In the genomic region with DNA sequence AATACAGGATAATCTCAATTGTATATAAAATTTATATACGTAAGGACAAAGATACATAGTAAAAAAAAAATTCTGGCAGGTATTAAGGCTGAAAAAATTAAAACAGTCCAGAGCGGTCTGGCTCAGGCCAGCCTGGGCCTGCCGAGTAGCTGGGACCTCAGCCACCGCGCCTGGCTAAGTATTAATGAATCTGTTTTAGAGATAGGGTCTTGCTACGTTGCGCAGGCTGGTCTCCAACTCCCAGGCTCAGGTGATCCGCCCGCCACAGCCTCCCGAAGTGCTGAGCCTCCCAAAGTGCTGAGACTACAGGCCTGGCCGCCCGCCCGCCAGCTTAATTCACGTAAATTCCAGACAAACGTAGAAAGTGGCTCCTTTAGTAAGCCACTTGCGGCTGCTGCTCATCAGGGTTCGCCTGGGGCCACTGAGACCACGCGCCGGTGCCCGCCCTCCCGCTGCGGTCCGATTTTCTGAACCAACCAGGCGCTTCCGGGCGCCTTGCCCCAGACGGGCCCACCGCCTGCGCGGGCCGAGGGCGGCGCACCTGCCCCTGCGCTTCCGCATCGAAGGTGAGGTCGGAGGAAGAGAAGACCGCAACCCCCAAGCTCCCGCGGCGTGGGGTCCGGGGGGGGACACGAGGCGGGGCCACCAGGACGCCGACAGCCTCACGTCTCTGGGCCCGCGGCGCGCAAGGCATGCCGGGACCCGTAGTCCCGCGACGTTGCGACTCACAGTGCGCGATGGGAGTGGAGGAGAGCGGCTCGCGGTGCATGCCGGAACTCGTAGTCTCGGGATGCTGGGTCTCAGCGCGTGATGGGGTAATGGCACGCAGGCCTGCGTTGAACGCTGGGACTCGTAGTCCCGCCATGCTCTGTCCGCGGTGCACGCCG, we compare ENCODE assay signal across 8 cellular contexts. TPM values are rescaled to one million over a fixed set of nuclear protein-coding genes. Genes with fewer than 3 reads are reported as not detected.
DNase-seq lines count a peak whose midpoint lies in the region; FAIRE-seq and TF ChIP-seq lines count a peak whose summit lies in the region.

No MANE protein-coding gene starts in this region.

- H3F3A ChIP-seq in DOHH2 (ENCODE audit: control insufficient read depth, insufficient read depth) (no peaks in the 10 kb centered on the region), GM23248 (ENCODE audit: insufficient read depth) (no peaks in the 10 kb centered on the region)

- H3K79me2 ChIP-seq in DOHH2 (ENCODE audit: control insufficient read depth, low read length) = peaks cover 63% of the 10 kb centered on the region
- peaks cover 60% of the 10 kb centered on the region for H3K79me2 ChIP-seq in GM23248 (ENCODE audit: insufficient read depth)
- H3K79me2 ChIP-seq in Karpas-422 (ENCODE audit: low read length) = peaks cover 61% of the 10 kb centered on the region

- H3K36me3 ChIP-seq in DOHH2 (ENCODE audit: control insufficient read depth, low read length) = peaks cover 27% of the 10 kb centered on the region
- H3K36me3 ChIP-seq in GM23248 (ENCODE audit: low read depth) = no peaks in the 10 kb centered on the region
- no peaks in the 10 kb centered on the region for H3K36me3 ChIP-seq in Karpas-422 (ENCODE audit: insufficient read depth, low read length)
- peaks cover 0 to 14% (median 0%) of the 10 kb centered on the region in 3 donors for H3K36me3 ChIP-seq in esophagus squamous epithelium
- H3K36me3 ChIP-seq in muscle layer of duodenum (ENCODE audit: control insufficient read depth in 1 of 2, insufficient read depth in 2 of 2, low read length in 2 of 2) = peaks cover 0 to 2% of the 10 kb centered on the region in 2 donors

- peak overlapping the region; percentile 96 for H3K9ac ChIP-seq in GM23248
- peak overlapping the region; percentile 83 for H3K9ac ChIP-seq in Karpas-422 (ENCODE audit: low read length)

- H3K27me3 Mint-ChIP-seq in activated T-helper 1 cell treated with anti-CD3 and anti-CD28 coated beads, Interleukin-12 subunit alpha, Interleukin-12 subunit beta, Interleukin-2, Interleukin-4 antibody, amounts not matched to agents 30 ng/mL and 10 ng/mL and 1 ng/mL, durations not matched to agents 14 hours and 24 hours and 36 hours (ENCODE audit: insufficient read depth) = no peaks in the 10 kb centered on the region

- H4K20me1 ChIP-seq in DOHH2 (ENCODE audit: control insufficient read depth, insufficient read depth, low read depth, low read length) (peaks cover 18% of the 10 kb centered on the region), GM23248 (ENCODE audit: insufficient read depth) (no peaks in the 10 kb centered on the region), Karpas-422 (ENCODE audit: insufficient read depth, low read depth, low read length) (peaks cover 38% of the 10 kb centered on the region)

- H3K9me3 ChIP-seq in DOHH2 (ENCODE audit: control insufficient read depth, insufficient read depth, low read length) (no peaks in the 10 kb centered on the region), GM23248 (ENCODE audit: low read depth) (no peaks in the 10 kb centered on the region), Karpas-422 (ENCODE audit: low read length) (no peaks in the 10 kb centered on the region), esophagus squamous epithelium (no peaks in the 10 kb centered on the region), muscle layer of duodenum (ENCODE audit: control insufficient read depth in 1 of 2, low read length in 2 of 2) (no peaks in the 10 kb centered on the region)

- peak overlapping the region; percentile 94 for H3K4me3 Mint-ChIP-seq in activated T-helper 1 cell treated with anti-CD3 and anti-CD28 coated beads, Interleukin-12 subunit alpha, Interleukin-12 subunit beta, Interleukin-2, Interleukin-4 antibody, amounts not matched to agents 30 ng/mL and 10 ng/mL and 1 ng/mL, durations not matched to agents 14 hours and 24 hours and 36 hours

- no peaks in the 10 kb centered on the region for H3K9me2 ChIP-seq in DOHH2 (replicated peaks; ENCODE audit: control insufficient read depth, low read length)
- no peaks in the 10 kb centered on the region for H3K9me2 ChIP-seq in GM23248 (ENCODE audit: insufficient read depth)
- no peaks in the 10 kb centered on the region for H3K9me2 ChIP-seq in Karpas-422 (replicated peaks; ENCODE audit: insufficient read depth, low read length)

- peak overlapping the region; percentile 99 for H3K27ac Mint-ChIP-seq in activated T-helper 1 cell treated with anti-CD3 and anti-CD28 coated beads, Interleukin-12 subunit alpha, Interleukin-12 subunit beta, Interleukin-2, Interleukin-4 antibody, amounts not matched to agents 30 ng/mL and 10 ng/mL and 1 ng/mL, durations not matched to agents 14 hours and 24 hours and 36 hours

- H3K4me2 ChIP-seq in DOHH2 (ENCODE audit: low read length) (peak overlapping the region; percentile 80), GM23248 (ENCODE audit: unreplicated experiment) (peak overlapping the region; percentile 97), Karpas-422 (ENCODE audit: low read depth, low read length, poor library complexity, severe bottlenecking) (peak overlapping the region; percentile 97)

- in situ Hi-C loops in GM23248 (cut with MboI) = no loop called here

- FAIRE-seq in RCC 7860 (lab: Jason Lieb, UNC) = peak; percentile 74

- DNase-seq in GM23248 (peak; percentile 100), Karpas-422 (peak; percentile 100), RCC 7860 (ENCODE audit: low spot score) (peak; percentile 95), esophagus squamous epithelium (lab: John Stamatoyannopoulos, UW) (peak; percentile 97)
- peak; percentile 97 for DNase-seq in activated T-helper 1 cell treated with anti-CD3 and anti-CD28 coated beads, Interleukin-12 subunit alpha, Interleukin-12 subunit beta, Interleukin-2, Interleukin-4 antibody, amounts not matched to agents 30 ng/mL and 10 ng/mL and 1 ng/mL, durations not matched to agents 14 hours and 24 hours and 36 hours (ENCODE audit: low spot score)
- peak; percentile 92 for DNase-seq in stimulated activated CD8-positive, alpha-beta memory T cell treated with anti-CD3 and anti-CD28 coated beads, Interleukin-7, amount 100 ng/mL, for 24 hours (ENCODE audit: low read depth)

- intact Hi-C loops in activated T-helper 1 cell treated with anti-CD3 and anti-CD28 coated beads, Interleukin-12 subunit alpha, Interleukin-12 subunit beta, Interleukin-2, Interleukin-4 antibody, amounts not matched to agents 30 ng/mL and 10 ng/mL and 1 ng/mL, durations not matched to agents 14 hours and 24 hours and 36 hours (cut with micrococcal nuclease) = loop anchor here (1.0 kb wide), 9 partner anchors 156 to 610 kb away; a partner anchor contains a TSS
- intact Hi-C loops in esophagus squamous epithelium (cut with DNase I) = no loop called here

- H3K4me1 Mint-ChIP-seq in activated T-helper 1 cell treated with anti-CD3 and anti-CD28 coated beads, Interleukin-12 subunit alpha, Interleukin-12 subunit beta, Interleukin-2, Interleukin-4 antibody, amounts not matched to agents 30 ng/mL and 10 ng/mL and 1 ng/mL, durations not matched to agents 14 hours and 24 hours and 36 hours (ENCODE audit: low read depth) = peaks cover 55% of the 10 kb centered on the region

- H3K4me3 ChIP-seq in DOHH2 (ENCODE audit: low read length) (peak overlapping the region; percentile 93), GM23248 (peak overlapping the region; percentile 92), Karpas-422 (ENCODE audit: low read length) (peak overlapping the region; percentile 92), esophagus squamous epithelium (peak overlapping the region; percentile 68 to 100 (median 84)), muscle layer of duodenum (ENCODE audit: low read depth in 1 of 2, low read length in 2 of 2) (peak overlapping the region; percentile 70 to 86)

- H2AFZ ChIP-seq in GM23248 = peak overlapping the region; percentile 87
- H2AFZ ChIP-seq in Karpas-422 (ENCODE audit: low read length) = peak overlapping the region; percentile 97

- peaks cover 20% of the 10 kb centered on the region for H3K36me3 Mint-ChIP-seq in activated T-helper 1 cell treated with anti-CD3 and anti-CD28 coated beads, Interleukin-12 subunit alpha, Interleukin-12 subunit beta, Interleukin-2, Interleukin-4 antibody, amounts not matched to agents 30 ng/mL and 10 ng/mL and 1 ng/mL, durations not matched to agents 14 hours and 24 hours and 36 hours (ENCODE audit: low read depth)

- TF ChIP-seq CTCF in DOHH2 (IDR thresholded peaks at IDR 0.05; ENCODE audit: low read depth, low read length, poor library complexity, severe bottlenecking) (no peak), esophagus squamous epithelium (IDR thresholded peaks at IDR 0.05) (peak in 1 of 6 experiments; percentile 11)

- H3K27me3 ChIP-seq in DOHH2 (ENCODE audit: control insufficient read depth, low read length) = no peaks in the 10 kb centered on the region
- H3K27me3 ChIP-seq in GM23248 (replicated peaks; ENCODE audit: insufficient read depth) = no peaks in the 10 kb centered on the region
- H3K27me3 ChIP-seq in Karpas-422 (ENCODE audit: low read length) = no peaks in the 10 kb centered on the region
- no peaks in the 10 kb centered on the region for H3K27me3 ChIP-seq in esophagus squamous epithelium
- H3K27me3 ChIP-seq in muscle layer of duodenum (ENCODE audit: low read depth, low read length) = no peaks in the 10 kb centered on the region

- peaks cover 5% of the 10 kb centered on the region for H3K9me3 Mint-ChIP-seq in activated T-helper 1 cell treated with anti-CD3 and anti-CD28 coated beads, Interleukin-12 subunit alpha, Interleukin-12 subunit beta, Interleukin-2, Interleukin-4 antibody, amounts not matched to agents 30 ng/mL and 10 ng/mL and 1 ng/mL, durations not matched to agents 14 hours and 24 hours and 36 hours

- H3K4me1 ChIP-seq in DOHH2 (ENCODE audit: control insufficient read depth, low read length) (peaks cover 44% of the 10 kb centered on the region), GM23248 (ENCODE audit: insufficient read depth) (peaks cover 5% of the 10 kb centered on the region), Karpas-422 (ENCODE audit: low read length) (peaks cover 33% of the 10 kb centered on the region), esophagus squamous epithelium (peaks cover 24 to 60% (median 25%) of the 10 kb centered on the region in 3 donors), muscle layer of duodenum (ENCODE audit: control insufficient read depth in 1 of 2, insufficient read depth in 2 of 2, low read length in 2 of 2) (peaks cover 19 to 30% of the 10 kb centered on the region in 2 donors)

- H3K27ac ChIP-seq in DOHH2 (ENCODE audit: low read depth, low read length) (peak overlapping the region; percentile 78), GM23248 (peak overlapping the region; percentile 88), Karpas-422 (ENCODE audit: low read length) (peak overlapping the region; percentile 76), esophagus squamous epithelium (peak overlapping the region; percentile 93 to 100 (median 98)), muscle layer of duodenum (ENCODE audit: low read length) (peak overlapping the region; percentile 83)

- WGBS in GM23248 (ENCODE audit: low coverage in 1 of 2, low lambda C conversion rate in 2 of 2, missing lambda C conversion rate in 2 of 2), 2 experiments = 1% methylated on average over 45 to 53 of the region's 77 CpGs
- 1 to 2% methylated on average over 14 to 17 of the region's 77 CpGs for WGBS in esophagus squamous epithelium, 2 donors

- TF ChIP-seq POLR2A in esophagus squamous epithelium (IDR thresholded peaks at IDR 0.05) = peak in 3 of 4 donors; percentile 53 to 71 (median 54)

RNA-seq across cellular contexts. Expression of a gene that starts 0.7 kb away (rescaled TPM):
- 21.1 and 26.0 TPM in 2 replicates for total RNA-seq in GM23248 (2014; rRNA removed; shearing (Covaris generic))
- 6.7 and 7.6 TPM in 2 replicates for polyA plus RNA-seq in GM23248 (2016; fragmentation: Nextera tagmentation; extraction: Ambion mirVana)
- total RNA-seq in Karpas-422 (2014; rRNA removed; shearing (Covaris generic); ENCODE audit: low replicate concordance) = 14.1 and 32.9 TPM in 2 replicates
- total RNA-seq in activated T-helper 1 cell treated with anti-CD3 and anti-CD28 coated beads, Interleukin-12 subunit alpha, Interleukin-12 subunit beta, Interleukin-2, Interleukin-4 antibody, amounts not matched to agents 30 ng/mL and 10 ng/mL and 1 ng/mL, durations not matched to agents 14 hours and 24 hours and 36 hours = 45.9 and 47.2 TPM in 2 replicates
- total RNA-seq in esophagus squamous epithelium = 10 to 100 TPM; 10.5 to 17.1 (median 15.5) TPM

Comparison
In these comparisons a context has a peak if more than half of its experiments do, and no peak if none do; other contexts are left out.
1. Peak in every context shown above with its lines: DNase-seq, H3K4me3 ChIP-seq and H3K27ac ChIP-seq.